1 cellular context compared by ENCODE assay signal in the genomic region with DNA sequence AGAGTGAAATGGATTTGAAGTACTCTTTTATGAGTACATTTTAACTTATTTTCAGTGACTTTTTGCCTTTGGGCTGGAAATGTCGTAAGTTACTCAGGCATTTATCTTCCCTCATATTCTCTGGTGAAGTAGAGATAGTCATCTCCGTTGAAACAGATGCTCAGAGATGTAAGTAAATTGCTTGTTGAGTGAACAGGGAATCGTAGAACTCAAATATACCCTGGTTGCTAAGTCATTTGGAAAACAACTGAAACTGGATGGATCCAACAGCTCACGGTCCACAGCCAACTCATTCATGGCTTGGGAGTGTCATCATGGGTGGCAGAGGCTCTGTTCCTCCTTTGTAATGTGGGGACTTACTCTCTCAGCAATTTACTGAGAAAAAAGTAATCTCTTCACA.
TF ChIP-seq lines count a peak whose summit lies in the region.

No MANE protein-coding gene starts in this region.

TF ChIP-seq in H1, 55 proteins besides CTCF, POLR2A, EP300 and RAD21 (continued from another document):
- TF ChIP-seq, protein P1, sequence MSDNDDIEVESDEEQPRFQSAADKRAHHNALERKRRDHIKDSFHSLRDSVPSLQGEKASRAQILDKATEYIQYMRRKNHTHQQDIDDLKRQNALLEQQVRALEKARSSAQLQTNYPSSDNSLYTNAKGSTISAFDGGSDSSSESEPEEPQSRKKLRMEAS (IDR thresholded peaks at IDR 0.05), result no peak
- TF ChIP-seq FOSL1 (IDR thresholded peaks at IDR 0.05; ENCODE audit: insufficient read depth, low read depth, low read length) (no peak), CHD1 (IDR thresholded peaks at IDR 0.05; ENCODE audit: low read depth, low read length) (no peak), ATF3 (IDR thresholded peaks at IDR 0.05; ENCODE audit: insufficient read depth, low read depth, low read length) (no peak), NANOG (IDR thresholded peaks at IDR 0.05; ENCODE audit: insufficient read depth, low read depth, low read length, poor library complexity, severe bottlenecking) (no peak)
